In genomic region chr11:102981324-102981910, GRCh38 we compare ENCODE assay signal across 1 cellular context.
TF ChIP-seq lines count a peak whose summit lies in the region.

No MANE protein-coding gene starts in this region.

TF ChIP-seq in GM12878, 131 proteins besides CTCF, POLR2A, EP300 and RAD21 (continued from another document):
- no peak for TF ChIP-seq PRDM15 (CRISPR knock-in tag; IDR thresholded peaks at IDR 0.05)
